1 cellular context compared by ENCODE assay signal in the genomic region with DNA sequence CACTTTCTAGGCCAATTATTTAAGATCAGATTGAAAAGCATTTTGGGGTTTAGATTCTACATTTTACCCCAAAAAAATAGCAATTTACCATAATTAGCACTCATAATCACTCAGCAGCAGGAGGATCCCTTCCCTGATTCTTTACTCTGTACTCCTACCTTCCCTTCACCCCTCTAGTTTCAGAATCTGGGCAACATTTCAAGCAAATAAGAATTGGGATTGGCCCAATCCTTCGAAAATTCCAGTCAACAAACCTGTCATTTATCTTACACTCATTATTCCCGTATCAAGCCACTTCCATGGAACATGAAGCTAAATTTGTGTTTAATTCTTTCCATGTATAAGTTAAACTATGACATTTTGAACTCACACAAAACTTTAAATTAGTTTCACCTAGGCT.
TF ChIP-seq lines count a peak whose summit lies in the region.

No MANE protein-coding gene starts in this region.

TF ChIP-seq in HepG2, 621 proteins besides CTCF, POLR2A, EP300 and RAD21 (continued from another document):
- no peak for TF ChIP-seq RFX5 (IDR thresholded peaks at IDR 0.05; ENCODE audit: low read depth, low read length)
- no peak for TF ChIP-seq RNF2 (conservative IDR thresholded peaks at IDR 0.05; ENCODE audit: low read depth)
- no peak for TF ChIP-seq ZNF343 (CRISPR knock-in tag; IDR thresholded peaks at IDR 0.05)
- no peak for TF ChIP-seq ZSCAN9 (CRISPR knock-in tag; IDR thresholded peaks at IDR 0.05; ENCODE audit: borderline replicate concordance)
- TF ChIP-seq NFRKB (IDR thresholded peaks at IDR 0.05), result no peak
- no peak for TF ChIP-seq ZNF724P (CRISPR knock-in tag; IDR thresholded peaks at IDR 0.05; ENCODE audit: borderline replicate concordance)
- TF ChIP-seq RFX3 (CRISPR knock-in tag; IDR thresholded peaks at IDR 0.05), result no peak
- no peak for TF ChIP-seq TSC22D2 (CRISPR knock-in tag; IDR thresholded peaks at IDR 0.05; ENCODE audit: borderline replicate concordance)
- no peak for TF ChIP-seq ZNF816 (CRISPR knock-in tag; IDR thresholded peaks at IDR 0.05; ENCODE audit: borderline replicate concordance)
- no peak for TF ChIP-seq SP5 (CRISPR knock-in tag; IDR thresholded peaks at IDR 0.05; ENCODE audit: borderline replicate concordance, low read depth)
- no peak for TF ChIP-seq TOE1 (CRISPR knock-in tag; IDR thresholded peaks at IDR 0.05)
